ENCODE assay signal across 29 cellular contexts in genomic region chr2:186603208-186603765, GRCh38. TPM values are rescaled to one million over a fixed set of nuclear protein-coding genes. Genes with fewer than 3 reads are reported as not detected.
DNase-seq lines count a peak whose midpoint lies in the region; ATAC-seq and TF ChIP-seq lines count a peak whose summit lies in the region.
"Had no signal": no experiment of that assay in that cellular context is flagged by ENCODE, and none has a peak within 500 bp of the region (broad histone marks: within the 10 kb centered on the region; RNA-seq: fewer than 3 reads in every experiment).

No MANE protein-coding gene starts in this region.

- H3K9me3 Mint-ChIP-seq in glutamatergic neuron (ENCODE audit: unreplicated experiment): peaks cover 2% of the 10 kb centered on the region
- H3K9me3 Mint-ChIP-seq: activated CD4-positive, alpha-beta memory T cell treated with anti-CD3 and anti-CD28 coated beads for 36 hours; activated naive CD4-positive, alpha-beta T cell treated with anti-CD3 and anti-CD28 coated beads, Interleukin-2, amount 10 ng/mL, durations not matched to agents 7 days and 5 days; effector memory CD8-positive, alpha-beta T cell; naive thymus-derived CD8-positive, alpha-beta T cell; T-helper 1 cell treated with Interleukin-12 subunit alpha and Interleukin-12 subunit beta and Interleukin-4 antibody, amounts not matched to agents 30 μg/mL and 1 μg/mL, for 36 hours had no signal

- 86 to 91% methylated on average over 1 of the region's 1 CpG for WGBS in gastroesophageal sphincter (ENCODE audit: low coverage in 1 of 2), 2 donors

- H3K27me3 Mint-ChIP-seq in glutamatergic neuron (ENCODE audit: unreplicated experiment): no peaks in the 10 kb centered on the region
- H3K27me3 Mint-ChIP-seq: activated CD4-positive, alpha-beta memory T cell treated with anti-CD3 and anti-CD28 coated beads for 36 hours; activated naive CD4-positive, alpha-beta T cell treated with anti-CD3 and anti-CD28 coated beads, Interleukin-2, amount 10 ng/mL, durations not matched to agents 7 days and 5 days; effector memory CD8-positive, alpha-beta T cell; naive thymus-derived CD8-positive, alpha-beta T cell had no signal

- H3K4me1 ChIP-seq in ACC112 (ENCODE audit: control insufficient read depth, insufficient read depth, low read length, unreplicated experiment) (peaks cover 18% of the 10 kb centered on the region), gastroesophageal sphincter (peaks cover 0 to 46% (median 7%) of the 10 kb centered on the region in 3 donors)

- H3K4me1 Mint-ChIP-seq in glutamatergic neuron (ENCODE audit: low read depth, unreplicated experiment): no peaks in the 10 kb centered on the region
- H3K4me1 Mint-ChIP-seq: activated naive CD4-positive, alpha-beta T cell treated with anti-CD3 and anti-CD28 coated beads, Interleukin-2, amount 10 ng/mL, durations not matched to agents 7 days and 5 days had no signal

- CTCF ChIA-PET in GM10248 (lab: Yijun Ruan, JAX): no interaction called here

- H3K9me3 ChIP-seq in gastroesophageal sphincter: no peaks in the 10 kb centered on the region
- H3K9me3 ChIP-seq: A549, esophagus muscularis mucosa had no signal

- no peaks in the 10 kb centered on the region for H3K27me3 ChIP-seq in ACC112 (ENCODE audit: insufficient read depth, low read length)
- no peaks in the 10 kb centered on the region for H3K27me3 ChIP-seq in gastroesophageal sphincter
- H3K27me3 ChIP-seq: esophagus muscularis mucosa had no signal

- TF ChIP-seq EP300 in gastroesophageal sphincter (IDR thresholded peaks at IDR 0.05): no peak

- 0 out of 2 replicates have a peak overlapping the region, but pooled peaks have one; percentile 13 for H3K27ac ChIP-seq in ACC112 (ENCODE audit: low read depth, low read length)
- no peak overlapping the region for H3K27ac ChIP-seq in gastroesophageal sphincter
- H3K27ac ChIP-seq: esophagus muscularis mucosa had no signal

- no peak overlapping the region for H2AFZ ChIP-seq in ACC112 (ENCODE audit: low read length, unreplicated experiment)

- H3K4me3 Mint-ChIP-seq in glutamatergic neuron (ENCODE audit: unreplicated experiment): no peak overlapping the region
- H3K4me3 Mint-ChIP-seq: activated CD4-positive, alpha-beta memory T cell treated with anti-CD3 and anti-CD28 coated beads for 36 hours; activated naive CD4-positive, alpha-beta T cell treated with anti-CD3 and anti-CD28 coated beads, Interleukin-2, amount 10 ng/mL, durations not matched to agents 7 days and 5 days; effector memory CD8-positive, alpha-beta T cell; naive thymus-derived CD8-positive, alpha-beta T cell; T-helper 1 cell treated with Interleukin-12 subunit alpha and Interleukin-12 subunit beta and Interleukin-4 antibody, amounts not matched to agents 30 μg/mL and 1 μg/mL, for 36 hours had no signal

- peak; percentile 32 for DNase-seq in GM04504 (ENCODE audit: low read depth)
- peak; percentile 37 to 51 for DNase-seq in cardiac fibroblast (ENCODE audit: low read depth in 2 of 2)
- DNase-seq in fibroblast of villous mesenchyme (ENCODE audit: low read depth): peak; percentile 77
- no peak for DNase-seq in HPDE6-E6E7 (ENCODE audit: extremely low spot score)
- DNase-seq in glutamatergic neuron: no peak
- DNase-seq in GM10248 (ENCODE audit: extremely low spot score): no peak
- DNase-seq: activated CD4-positive, alpha-beta memory T cell treated with anti-CD3 and anti-CD28 coated beads for 36 hours; activated CD8-positive, alpha-beta memory T cell treated with anti-CD3 and anti-CD28 coated beads, Interleukin-2, amount 50 U/mL, for 48 hours; activated naive CD4-positive, alpha-beta T cell treated with anti-CD3 and anti-CD28 coated beads, Interleukin-2, amount 10 ng/mL, durations not matched to agents 7 days and 5 days; DMS153; effector memory CD8-positive, alpha-beta T cell; islet precursor cell; left ventricle myocardium superior; midbrain; MV-4-11; naive thymus-derived CD8-positive, alpha-beta T cell; NCI-H1694 treated with DMSO at 0.1 percent for 48 hours; NCI-H524 treated with DMSO at 0.1 percent for 48 hours; occipital lobe; RPMI8226; small intestine; stimulated activated CD4-positive, alpha-beta T cell treated with anti-CD3 and anti-CD28 coated beads, Interleukin-1b, Interleukin-23, amount 100 ng/mL, for 48 hours; trophoblast cell had no signal

- ATAC-seq in gastroesophageal sphincter: no peak
- ATAC-seq: A549; activated CD4-positive, CD25-positive, alpha-beta regulatory T cell treated with anti-CD3 and anti-CD28 coated beads, Interleukin-2, amount 50 U/mL, for 24 hours; effector memory CD8-positive, alpha-beta T cell; left ventricle myocardium superior; naive thymus-derived CD8-positive, alpha-beta T cell had no signal

- TF ChIP-seq POLR2A in gastroesophageal sphincter (IDR thresholded peaks at IDR 0.05): no peak

- H3K27ac Mint-ChIP-seq in glutamatergic neuron (ENCODE audit: unreplicated experiment): no peak overlapping the region
- H3K27ac Mint-ChIP-seq: activated CD4-positive, alpha-beta memory T cell treated with anti-CD3 and anti-CD28 coated beads for 36 hours; activated naive CD4-positive, alpha-beta T cell treated with anti-CD3 and anti-CD28 coated beads, Interleukin-2, amount 10 ng/mL, durations not matched to agents 7 days and 5 days; effector memory CD8-positive, alpha-beta T cell; naive thymus-derived CD8-positive, alpha-beta T cell; T-helper 1 cell treated with Interleukin-12 subunit alpha and Interleukin-12 subunit beta and Interleukin-4 antibody, amounts not matched to agents 30 μg/mL and 1 μg/mL, for 36 hours had no signal

- H3K36me3 Mint-ChIP-seq in glutamatergic neuron (ENCODE audit: unreplicated experiment): no peaks in the 10 kb centered on the region
- H3K36me3 Mint-ChIP-seq: activated naive CD4-positive, alpha-beta T cell treated with anti-CD3 and anti-CD28 coated beads, Interleukin-2, amount 10 ng/mL, durations not matched to agents 7 days and 5 days had no signal

- H3K4me3 ChIP-seq in ACC112 (ENCODE audit: low read depth, low read length): no peak overlapping the region
- H3K4me3 ChIP-seq in cardiac fibroblast (replicated peaks in 1 of 2; ENCODE audit: low read depth in 2 of 2, low read length in 2 of 2): no peak overlapping the region
- no peak overlapping the region for H3K4me3 ChIP-seq in fibroblast of villous mesenchyme (ENCODE audit: low read depth, low read length)
- H3K4me3 ChIP-seq in gastroesophageal sphincter: no peak overlapping the region
- H3K4me3 ChIP-seq: A549, esophagus muscularis mucosa had no signal

- TF ChIP-seq CTCF in cardiac fibroblast (IDR thresholded peaks at IDR 0.05; ENCODE audit: low read depth, low read length) (no peak), fibroblast of villous mesenchyme (IDR thresholded peaks at IDR 0.05; ENCODE audit: insufficient read depth, low read depth, low read length) (no peak), gastroesophageal sphincter (IDR thresholded peaks at IDR 0.05) (no peak), glutamatergic neuron (IDR thresholded peaks at IDR 0.05; ENCODE audit: partially characterized antibody, unreplicated experiment) (no peak), GM10248 (IDR thresholded peaks at IDR 0.05; ENCODE audit: control extremely low read depth, extremely low read depth, low read depth, missing control alignments) (no peak)

- H3K79me2 ChIP-seq in ACC112 (ENCODE audit: control insufficient read depth, insufficient read depth, low read length, unreplicated experiment): peaks cover 58% of the 10 kb centered on the region

- H3K36me3 ChIP-seq in ACC112 (ENCODE audit: insufficient read depth, low read length): peaks cover 24% of the 10 kb centered on the region
- peaks cover 0 to 39% of the 10 kb centered on the region in 2 donors for H3K36me3 ChIP-seq in gastroesophageal sphincter

- POLR2A ChIA-PET in GM10248 (lab: Yijun Ruan, JAX): no interaction called here

RNA-seq across cellular contexts. Expression of gene ITGAV, which starts 13.4 kb away (rescaled TPM):
- total RNA-seq in fibroblast of villous mesenchyme: 260 and 417 TPM in 2 replicates
- 100 to 1,000 TPM; 100 to 127 (median 117) TPM for total RNA-seq in gastroesophageal sphincter
- total RNA-seq in glutamatergic neuron (ENCODE audit: unreplicated experiment): 21.9 TPM

Comparison
In these comparisons a context has a peak if more than half of its experiments do, and no peak if none do; other contexts are left out.
1. DNase-seq: peak in GM04504 (single experiment), cardiac fibroblast (2 of 2) and fibroblast of villous mesenchyme (single experiment); none in HPDE6-E6E7 (single experiment), glutamatergic neuron (single experiment) and GM10248 (single experiment).